25 cellular contexts compared by ENCODE assay signal in the genomic region with DNA sequence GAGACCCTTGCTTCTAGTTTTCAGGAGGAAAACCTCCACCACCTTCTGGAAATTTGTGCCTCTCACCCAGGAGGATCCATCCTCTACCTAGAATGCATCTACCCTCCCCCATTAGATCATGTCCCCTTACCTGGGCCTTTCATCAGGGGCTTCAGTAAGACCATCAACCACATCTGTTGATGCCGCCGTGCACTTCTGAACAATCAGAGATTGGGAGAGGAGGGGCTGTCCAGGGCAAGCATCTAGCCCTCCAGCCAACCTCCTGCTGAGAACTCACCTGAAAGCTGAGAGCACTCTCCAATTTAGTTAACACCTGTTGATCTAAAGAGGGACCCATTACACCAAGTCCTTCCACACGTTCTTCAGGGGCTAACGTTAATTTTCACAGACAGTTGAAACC. TPM values are rescaled to one million over a fixed set of nuclear protein-coding genes. Genes with fewer than 3 reads are reported as not detected.
"Had no signal": no experiment of that assay in that cellular context is flagged by ENCODE, and none has a peak within 500 bp of the region (broad histone marks: within the 10 kb centered on the region; RNA-seq: fewer than 3 reads in every experiment).

No MANE protein-coding gene starts in this region.

- H3K36me3 ChIP-seq: breast epithelium, left lung, right lobe of liver, uterus had no signal

- H3K79me2 ChIP-seq: hepatocyte had no signal

- H3K4me1 ChIP-seq: breast epithelium, left lung, right lobe of liver, testis, uterus had no signal

- H3K4me2 ChIP-seq: hepatocyte had no signal

- FAIRE-seq: colon had no signal

- H2AFZ ChIP-seq: hepatocyte had no signal

- ATAC-seq: activated T-cell treated with anti-CD3 and anti-CD28 coated beads, Interleukin-2, amount 50 U/mL, for 72 hours; left lung; right lobe of liver had no signal

- H3K4me3 ChIP-seq: breast epithelium, hepatocyte, left lung, lung, right lobe of liver, skin epidermis, testis, uterus had no signal

- H3K27me3 ChIP-seq: breast epithelium, hepatocyte, left lung, right lobe of liver, testis, uterus had no signal

- H3K27ac ChIP-seq: breast epithelium, hepatocyte, left lung, right lobe of liver, skin epidermis, testis, uterus had no signal

- H3K9me3 ChIP-seq: breast epithelium, left lung, right lobe of liver, testis, uterus had no signal

- DNase-seq: activated CD4-positive, alpha-beta memory T cell treated with anti-CD3 and anti-CD28 coated beads for 36 hours; activated CD4-positive, alpha-beta T cell treated with anti-CD3 and anti-CD28 coated beads for 48 hours; activated effector memory CD4-positive, alpha-beta T cell treated with Interleukin-2 at 50 U/mL for 16 hours; activated naive CD4-positive, alpha-beta T cell treated with anti-CD3 and anti-CD28 coated beads for 36 hours; activated naive CD8-positive, alpha-beta T cell treated with anti-CD3 and anti-CD28 coated beads, Interleukin-2, amount 10 ng/mL, durations not matched to agents 7 days and 5 days; activated T-cell treated with anti-CD3 and anti-CD28 coated beads, Interleukin-2, amount 50 U/mL, for 72 hours; amniotic stem cell; effector memory CD4-positive, alpha-beta T cell; foreskin melanocyte; glutamatergic neuron; immature natural killer cell; left lung; naive B cell; occipital lobe; posterior cingulate gyrus; right lobe of liver; stimulated activated CD4-positive, alpha-beta T cell treated with anti-CD3 and anti-CD28 coated beads, Interleukin-1b, Interleukin-23, amount 100 ng/mL, for 48 hours; testis; uterus had no signal

RNA-seq across cellular contexts. Expression of a gene that starts 57.6 kb away (rescaled TPM):
- polyA plus RNA-seq: neural cell had no signal
